1 cellular context compared by ENCODE assay signal in the genomic region with DNA sequence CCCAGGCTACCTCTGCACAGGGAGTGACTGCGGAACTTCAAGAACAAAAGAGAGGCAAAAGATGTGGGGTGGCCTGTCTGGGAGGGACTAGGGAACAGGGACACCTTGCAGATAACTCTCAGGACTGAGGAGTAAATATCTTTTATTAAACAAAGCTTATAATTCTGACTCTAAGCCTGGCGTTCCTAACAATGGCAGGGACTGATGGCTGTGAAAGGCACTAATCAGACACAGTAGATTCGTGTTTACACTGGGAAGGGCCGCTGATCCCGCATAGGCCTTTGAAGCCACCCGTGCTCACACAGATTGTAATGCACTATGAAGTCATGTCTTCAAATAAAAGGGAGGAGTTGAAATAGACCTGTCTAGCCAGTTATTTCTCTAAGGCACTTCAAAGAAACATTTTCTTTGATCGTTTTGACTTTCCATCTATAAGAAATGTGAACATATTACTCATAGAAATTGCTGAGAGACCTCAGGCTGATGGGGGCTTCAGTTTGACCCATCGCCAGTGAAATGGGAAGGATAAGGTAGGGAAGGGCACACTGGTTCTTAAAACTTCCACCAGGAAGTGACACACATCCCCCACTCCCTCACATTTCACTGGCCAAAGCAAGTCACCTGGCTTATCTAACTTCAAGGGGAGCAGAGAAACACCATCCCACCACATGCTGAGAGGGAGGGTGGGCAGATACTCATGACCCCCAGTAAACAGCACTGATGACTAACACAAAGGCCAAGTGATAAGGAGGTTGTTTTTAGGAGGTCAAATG.
A peak's percentile ranks its signal among the peaks of the same experiment; 100 is the strongest.
TF ChIP-seq lines count a peak whose summit lies in the region.

No MANE protein-coding gene starts in this region.

TF ChIP-seq in HepG2, 621 proteins besides CTCF, POLR2A, EP300 and RAD21 (continued from another document and continues in another):
- TF ChIP-seq, protein P1, sequence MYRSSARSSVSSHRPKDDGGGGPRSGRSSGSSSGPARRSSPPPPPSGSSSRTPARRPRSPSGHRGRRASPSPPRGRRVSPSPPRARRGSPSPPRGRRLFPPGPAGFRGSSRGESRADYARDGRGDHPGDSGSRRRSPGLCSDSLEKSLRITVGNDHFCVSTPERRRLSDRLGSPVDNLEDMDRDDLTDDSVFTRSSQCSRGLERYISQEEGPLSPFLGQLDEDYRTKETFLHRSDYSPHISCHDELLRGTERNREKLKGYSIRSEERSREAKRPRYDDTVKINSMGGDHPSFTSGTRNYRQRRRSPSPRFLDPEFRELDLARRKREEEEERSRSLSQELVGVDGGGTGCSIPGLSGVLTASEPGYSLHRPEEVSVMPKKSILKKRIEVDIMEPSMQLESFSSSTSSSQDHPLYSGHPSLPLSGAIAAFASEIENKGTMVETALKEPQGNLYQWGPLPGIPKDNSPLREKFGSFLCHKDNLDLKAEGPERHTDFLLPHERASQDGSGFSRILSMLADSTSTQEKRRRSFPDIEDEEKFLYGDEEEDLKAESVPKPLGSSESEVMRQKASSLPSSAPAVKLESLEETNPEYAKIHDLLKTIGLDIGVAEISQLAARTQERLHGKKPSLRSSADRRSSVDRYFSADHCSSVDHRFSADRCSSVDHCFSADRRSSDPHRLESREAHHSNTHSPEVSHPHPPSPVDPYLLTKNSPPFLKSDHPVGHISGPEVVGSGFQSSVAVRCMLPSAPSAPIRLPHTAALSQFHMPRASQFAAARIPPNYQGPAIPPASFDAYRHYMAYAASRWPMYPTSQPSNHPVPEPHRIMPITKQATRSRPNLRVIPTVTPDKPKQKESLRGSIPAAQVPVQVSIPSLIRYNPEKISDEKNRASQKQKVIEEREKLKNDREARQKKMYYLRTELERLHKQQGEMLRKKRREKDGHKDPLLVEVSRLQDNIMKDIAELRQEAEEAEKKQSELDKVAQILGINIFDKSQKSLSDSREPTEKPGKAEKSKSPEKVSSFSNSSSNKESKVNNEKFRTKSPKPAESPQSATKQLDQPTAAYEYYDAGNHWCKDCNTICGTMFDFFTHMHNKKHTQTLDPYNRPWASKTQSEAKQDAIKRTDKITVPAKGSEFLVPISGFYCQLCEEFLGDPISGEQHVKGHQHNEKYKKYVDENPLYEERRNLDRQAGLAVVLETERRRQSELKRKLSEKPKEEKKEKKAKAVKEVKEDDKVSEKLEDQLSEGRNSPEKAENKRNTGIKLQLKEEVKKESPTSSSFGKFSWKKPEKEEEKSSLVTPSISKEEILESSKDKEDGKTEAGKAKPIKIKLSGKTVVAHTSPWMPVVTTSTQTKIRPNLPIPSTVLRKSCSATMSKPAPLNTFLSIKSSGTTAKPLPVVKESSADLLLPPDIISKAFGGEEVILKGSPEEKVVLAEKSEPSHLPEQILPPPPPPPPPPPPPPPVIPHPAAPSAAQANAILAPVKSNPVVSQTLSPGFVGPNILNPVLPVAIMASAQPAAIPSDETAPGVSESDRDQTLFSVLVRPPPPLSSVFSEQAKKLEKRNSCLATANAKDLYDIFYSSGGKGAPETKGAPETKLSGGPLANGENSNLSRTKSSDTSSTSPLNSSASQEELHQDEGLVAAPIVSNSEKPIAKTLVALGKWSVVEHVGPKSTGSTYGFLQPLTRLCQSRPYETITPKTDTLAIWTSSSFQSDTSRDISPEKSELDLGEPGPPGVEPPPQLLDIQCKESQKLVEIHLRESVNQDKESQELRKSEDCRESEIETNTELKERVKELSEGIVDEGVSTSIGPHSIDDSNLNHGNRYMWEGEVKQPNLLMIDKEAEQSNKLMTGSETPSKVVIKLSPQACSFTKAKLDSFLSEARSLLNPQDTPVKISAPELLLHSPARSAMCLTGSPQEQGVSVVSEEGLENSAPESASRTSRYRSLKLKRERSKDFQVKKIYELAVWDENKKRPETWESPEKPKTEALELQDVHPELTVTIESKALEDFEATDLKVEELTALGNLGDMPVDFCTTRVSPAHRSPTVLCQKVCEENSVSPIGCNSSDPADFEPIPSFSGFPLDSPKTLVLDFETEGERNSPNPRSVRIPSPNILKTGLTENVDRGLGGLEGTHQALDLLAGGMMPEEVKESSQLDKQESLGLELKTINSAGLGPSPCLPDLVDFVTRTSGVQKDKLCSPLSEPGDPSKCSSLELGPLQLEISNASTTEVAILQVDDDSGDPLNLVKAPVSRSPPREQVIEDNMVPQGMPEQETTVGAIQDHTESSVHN (CRISPR knock-in tag; IDR thresholded peaks at IDR 0.05), result no peak
- TF ChIP-seq ZNF567 (CRISPR knock-in tag; IDR thresholded peaks at IDR 0.05; ENCODE audit: borderline replicate concordance), result 0 out of 2 replicates have a peak, but pooled peaks have one; percentile 47
- no peak for TF ChIP-seq PLRG1 (conservative IDR thresholded peaks at IDR 0.05)
- TF ChIP-seq ZSCAN31 (CRISPR knock-in tag; IDR thresholded peaks at IDR 0.05; ENCODE audit: low read depth), result no peak
- no peak for TF ChIP-seq SIN3A (IDR thresholded peaks at IDR 0.05; ENCODE audit: borderline replicate concordance, low read depth, low read length)
- TF ChIP-seq, protein P2, sequence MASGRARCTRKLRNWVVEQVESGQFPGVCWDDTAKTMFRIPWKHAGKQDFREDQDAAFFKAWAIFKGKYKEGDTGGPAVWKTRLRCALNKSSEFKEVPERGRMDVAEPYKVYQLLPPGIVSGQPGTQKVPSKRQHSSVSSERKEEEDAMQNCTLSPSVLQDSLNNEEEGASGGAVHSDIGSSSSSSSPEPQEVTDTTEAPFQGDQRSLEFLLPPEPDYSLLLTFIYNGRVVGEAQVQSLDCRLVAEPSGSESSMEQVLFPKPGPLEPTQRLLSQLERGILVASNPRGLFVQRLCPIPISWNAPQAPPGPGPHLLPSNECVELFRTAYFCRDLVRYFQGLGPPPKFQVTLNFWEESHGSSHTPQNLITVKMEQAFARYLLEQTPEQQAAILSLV (CRISPR knock-in tag; IDR thresholded peaks at IDR 0.05; ENCODE audit: borderline replicate concordance), result no peak
- peak; percentile 24; the same call in 1 of the 2 replicates for TF ChIP-seq GATAD1 (CRISPR knock-in tag; IDR thresholded peaks at IDR 0.05)
- TF ChIP-seq SMYD3 (CRISPR knock-in tag; IDR thresholded peaks at IDR 0.05), result peak; percentile 87; the same call in 1 of the 2 replicates
- TF ChIP-seq TCF12 (IDR thresholded peaks at IDR 0.05), result no peak
- TF ChIP-seq TCF12 (CRISPR knock-in tag; IDR thresholded peaks at IDR 0.05), result 0 out of 2 replicates have a peak, but pooled peaks have one; percentile 39
- TF ChIP-seq ZSCAN25 (CRISPR knock-in tag; IDR thresholded peaks at IDR 0.05), result peak; percentile 27; the same call in 1 of the 2 replicates
- TF ChIP-seq ZNF577 (CRISPR knock-in tag; IDR thresholded peaks at IDR 0.05; ENCODE audit: borderline replicate concordance, low read depth), result no peak
- no peak for TF ChIP-seq CBX2 (IDR thresholded peaks at IDR 0.05; ENCODE audit: low read depth, low read length)
- no peak for TF ChIP-seq CBX2 (CRISPR knock-in tag; IDR thresholded peaks at IDR 0.05; ENCODE audit: low read depth)
- TF ChIP-seq, protein P3, sequence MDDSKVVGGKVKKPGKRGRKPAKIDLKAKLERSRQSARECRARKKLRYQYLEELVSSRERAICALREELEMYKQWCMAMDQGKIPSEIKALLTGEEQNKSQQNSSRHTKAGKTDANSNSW (CRISPR knock-in tag; IDR thresholded peaks at IDR 0.05; ENCODE audit: borderline replicate concordance), result no peak
- TF ChIP-seq ESRRA (CRISPR knock-in tag; IDR thresholded peaks at IDR 0.05; ENCODE audit: low read depth), result no peak; the same call in 1 of the 2 replicates
- TF ChIP-seq ZNF224 (CRISPR knock-in tag; IDR thresholded peaks at IDR 0.05), result no peak
- TF ChIP-seq ZNF44 (CRISPR knock-in tag; IDR thresholded peaks at IDR 0.05), result no peak
- no peak for TF ChIP-seq ZNF10 (CRISPR knock-in tag; IDR thresholded peaks at IDR 0.05; ENCODE audit: borderline replicate concordance, low read depth)
- no peak for TF ChIP-seq NONO (IDR thresholded peaks at IDR 0.05)
- peak; percentile 46; the same call in 1 of the 2 replicates for TF ChIP-seq NONO (CRISPR knock-in tag; conservative IDR thresholded peaks at IDR 0.05)
- TF ChIP-seq, protein P4, sequence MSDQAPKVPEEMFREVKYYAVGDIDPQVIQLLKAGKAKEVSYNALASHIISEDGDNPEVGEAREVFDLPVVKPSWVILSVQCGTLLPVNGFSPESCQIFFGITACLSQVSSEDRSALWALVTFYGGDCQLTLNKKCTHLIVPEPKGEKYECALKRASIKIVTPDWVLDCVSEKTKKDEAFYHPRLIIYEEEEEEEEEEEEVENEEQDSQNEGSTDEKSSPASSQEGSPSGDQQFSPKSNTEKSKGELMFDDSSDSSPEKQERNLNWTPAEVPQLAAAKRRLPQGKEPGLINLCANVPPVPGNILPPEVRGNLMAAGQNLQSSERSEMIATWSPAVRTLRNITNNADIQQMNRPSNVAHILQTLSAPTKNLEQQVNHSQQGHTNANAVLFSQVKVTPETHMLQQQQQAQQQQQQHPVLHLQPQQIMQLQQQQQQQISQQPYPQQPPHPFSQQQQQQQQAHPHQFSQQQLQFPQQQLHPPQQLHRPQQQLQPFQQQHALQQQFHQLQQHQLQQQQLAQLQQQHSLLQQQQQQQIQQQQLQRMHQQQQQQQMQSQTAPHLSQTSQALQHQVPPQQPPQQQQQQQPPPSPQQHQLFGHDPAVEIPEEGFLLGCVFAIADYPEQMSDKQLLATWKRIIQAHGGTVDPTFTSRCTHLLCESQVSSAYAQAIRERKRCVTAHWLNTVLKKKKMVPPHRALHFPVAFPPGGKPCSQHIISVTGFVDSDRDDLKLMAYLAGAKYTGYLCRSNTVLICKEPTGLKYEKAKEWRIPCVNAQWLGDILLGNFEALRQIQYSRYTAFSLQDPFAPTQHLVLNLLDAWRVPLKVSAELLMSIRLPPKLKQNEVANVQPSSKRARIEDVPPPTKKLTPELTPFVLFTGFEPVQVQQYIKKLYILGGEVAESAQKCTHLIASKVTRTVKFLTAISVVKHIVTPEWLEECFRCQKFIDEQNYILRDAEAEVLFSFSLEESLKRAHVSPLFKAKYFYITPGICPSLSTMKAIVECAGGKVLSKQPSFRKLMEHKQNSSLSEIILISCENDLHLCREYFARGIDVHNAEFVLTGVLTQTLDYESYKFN (CRISPR knock-in tag; conservative IDR thresholded peaks at IDR 0.05), result peak; percentile 74
- TF ChIP-seq RFXANK (CRISPR knock-in tag; IDR thresholded peaks at IDR 0.05), result peak; percentile 32; the same call in 1 of the 2 replicates
- no peak for TF ChIP-seq BRD4 (CRISPR knock-in tag; IDR thresholded peaks at IDR 0.05)
- no peak for TF ChIP-seq ZNF451 (CRISPR knock-in tag; IDR thresholded peaks at IDR 0.05)
- TF ChIP-seq RORA (CRISPR knock-in tag; IDR thresholded peaks at IDR 0.05), result no peak
- peak; percentile 1; the same call in 1 of the 2 replicates for TF ChIP-seq CHD4 (IDR thresholded peaks at IDR 0.05; ENCODE audit: borderline replicate concordance, low read length)
- TF ChIP-seq, protein P5, sequence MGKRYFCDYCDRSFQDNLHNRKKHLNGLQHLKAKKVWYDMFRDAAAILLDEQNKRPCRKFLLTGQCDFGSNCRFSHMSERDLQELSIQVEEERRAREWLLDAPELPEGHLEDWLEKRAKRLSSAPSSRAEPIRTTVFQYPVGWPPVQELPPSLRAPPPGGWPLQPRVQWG (CRISPR knock-in tag; IDR thresholded peaks at IDR 0.05; ENCODE audit: borderline replicate concordance, low read depth), result no peak
- no peak for TF ChIP-seq SUZ12 (IDR thresholded peaks at IDR 0.05; ENCODE audit: low read depth, low read length)
- no peak for TF ChIP-seq PCBP1 (IDR thresholded peaks at IDR 0.05; ENCODE audit: borderline replicate concordance, low read depth, low read length)
- TF ChIP-seq RBM39 (IDR thresholded peaks at IDR 0.05; ENCODE audit: low read depth, low read length, poor library complexity, severe bottlenecking), result no peak
- TF ChIP-seq, protein P6, sequence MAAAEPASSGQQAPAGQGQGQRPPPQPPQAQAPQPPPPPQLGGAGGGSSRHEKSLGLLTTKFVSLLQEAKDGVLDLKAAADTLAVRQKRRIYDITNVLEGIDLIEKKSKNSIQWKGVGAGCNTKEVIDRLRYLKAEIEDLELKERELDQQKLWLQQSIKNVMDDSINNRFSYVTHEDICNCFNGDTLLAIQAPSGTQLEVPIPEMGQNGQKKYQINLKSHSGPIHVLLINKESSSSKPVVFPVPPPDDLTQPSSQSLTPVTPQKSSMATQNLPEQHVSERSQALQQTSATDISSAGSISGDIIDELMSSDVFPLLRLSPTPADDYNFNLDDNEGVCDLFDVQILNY (CRISPR knock-in tag; conservative IDR thresholded peaks at IDR 0.05), result no peak
- TF ChIP-seq ZBTB42 (CRISPR knock-in tag; IDR thresholded peaks at IDR 0.05), result no peak
- TF ChIP-seq HDAC1 (CRISPR knock-in tag; IDR thresholded peaks at IDR 0.05), result 0 out of 2 replicates have a peak, but pooled peaks have one; percentile 64
- TF ChIP-seq HMG20B (CRISPR knock-in tag; conservative IDR thresholded peaks at IDR 0.05), result peak; percentile 76
- TF ChIP-seq FOXK1 (CRISPR knock-in tag; IDR thresholded peaks at IDR 0.05; ENCODE audit: borderline replicate concordance, low read depth), result peak; percentile 88; the same call in 1 of the 2 replicates
- no peak for TF ChIP-seq ZNF652 (CRISPR knock-in tag; IDR thresholded peaks at IDR 0.05; ENCODE audit: borderline replicate concordance, low read depth)
- TF ChIP-seq, protein P7, sequence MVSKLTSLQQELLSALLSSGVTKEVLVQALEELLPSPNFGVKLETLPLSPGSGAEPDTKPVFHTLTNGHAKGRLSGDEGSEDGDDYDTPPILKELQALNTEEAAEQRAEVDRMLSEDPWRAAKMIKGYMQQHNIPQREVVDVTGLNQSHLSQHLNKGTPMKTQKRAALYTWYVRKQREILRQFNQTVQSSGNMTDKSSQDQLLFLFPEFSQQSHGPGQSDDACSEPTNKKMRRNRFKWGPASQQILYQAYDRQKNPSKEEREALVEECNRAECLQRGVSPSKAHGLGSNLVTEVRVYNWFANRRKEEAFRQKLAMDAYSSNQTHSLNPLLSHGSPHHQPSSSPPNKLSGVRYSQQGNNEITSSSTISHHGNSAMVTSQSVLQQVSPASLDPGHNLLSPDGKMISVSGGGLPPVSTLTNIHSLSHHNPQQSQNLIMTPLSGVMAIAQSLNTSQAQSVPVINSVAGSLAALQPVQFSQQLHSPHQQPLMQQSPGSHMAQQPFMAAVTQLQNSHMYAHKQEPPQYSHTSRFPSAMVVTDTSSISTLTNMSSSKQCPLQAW (CRISPR knock-in tag; IDR thresholded peaks at IDR 0.05), result no peak; the same call in 1 of the 2 replicates
- TF ChIP-seq, protein P8, sequence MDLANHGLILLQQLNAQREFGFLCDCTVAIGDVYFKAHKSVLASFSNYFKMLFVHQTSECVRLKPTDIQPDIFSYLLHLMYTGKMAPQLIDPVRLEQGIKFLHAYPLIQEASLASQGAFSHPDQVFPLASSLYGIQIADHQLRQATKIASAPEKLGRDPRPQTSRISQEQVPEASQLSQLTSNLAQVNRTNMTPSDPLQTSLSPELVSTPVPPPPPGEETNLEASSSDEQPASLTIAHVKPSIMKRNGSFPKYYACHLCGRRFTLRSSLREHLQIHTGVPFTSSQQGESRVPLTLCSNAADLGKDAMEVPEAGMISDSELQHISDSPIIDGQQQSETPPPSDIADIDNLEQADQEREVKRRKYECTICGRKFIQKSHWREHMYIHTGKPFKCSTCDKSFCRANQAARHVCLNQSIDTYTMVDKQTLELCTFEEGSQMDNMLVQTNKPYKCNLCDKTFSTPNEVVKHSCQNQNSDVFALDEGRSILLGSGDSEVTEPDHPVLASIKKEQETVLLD (CRISPR knock-in tag; IDR thresholded peaks at IDR 0.05; ENCODE audit: low read depth), result no peak
- TF ChIP-seq KLF6 (CRISPR knock-in tag; IDR thresholded peaks at IDR 0.05), result 0 out of 2 replicates have a peak, but pooled peaks have one; percentile 24
- peak; percentile 33; the same call in 1 of the 2 replicates for TF ChIP-seq ZNF263 (CRISPR knock-in tag; IDR thresholded peaks at IDR 0.05)
- no peak for TF ChIP-seq ZNF431 (CRISPR knock-in tag; IDR thresholded peaks at IDR 0.05; ENCODE audit: borderline replicate concordance, low read depth)
- TF ChIP-seq PAWR (CRISPR knock-in tag; IDR thresholded peaks at IDR 0.05; ENCODE audit: borderline replicate concordance), result no peak
- TF ChIP-seq ZNF879 (CRISPR knock-in tag; IDR thresholded peaks at IDR 0.05), result no peak
